15 cellular contexts compared by ENCODE assay signal in genomic region chr17:17758443-17758842, GRCh38.
A peak's percentile ranks its signal among the peaks of the same experiment; 100 is the strongest.
DNase-seq lines count a peak whose midpoint lies in the region; ATAC-seq and TF ChIP-seq lines count a peak whose summit lies in the region.
"Had no signal": no experiment of that assay in that cellular context is flagged by ENCODE, and none has a peak within 500 bp of the region (broad histone marks: within the 10 kb centered on the region; RNA-seq: fewer than 3 reads in every experiment).

No MANE protein-coding gene starts in this region.

- TF ChIP-seq CTCF in CD8-positive, alpha-beta T cell (IDR thresholded peaks at IDR 0.05), result no peak
- no peak for TF ChIP-seq CTCF in endodermal cell (conservative IDR thresholded peaks at IDR 0.05)

- H3K27ac Mint-ChIP-seq in CD8-positive, alpha-beta T cell, result peak overlapping the region; percentile 94
- H3K27ac Mint-ChIP-seq in endodermal cell, result no peak overlapping the region

- H3K9me3 Mint-ChIP-seq in CD8-positive, alpha-beta T cell, result no peaks in the 10 kb centered on the region
- H3K9me3 Mint-ChIP-seq in endodermal cell, result no peaks in the 10 kb centered on the region

- H3K4me1 Mint-ChIP-seq in CD8-positive, alpha-beta T cell (ENCODE audit: low read depth), result peaks cover 67% of the 10 kb centered on the region
- H3K4me1 Mint-ChIP-seq in endodermal cell, result peaks cover 3% of the 10 kb centered on the region

- CTCF ChIA-PET in CD8-positive, alpha-beta T cell (lab: Charles Lee), result interaction anchor here (0.7 to 2.5 kb wide), 8 partner anchors 11 to 103 kb away, joined by 3 to 10 read pairs (median 4); no protein-coding TSS in a partner anchor

- no peaks in the 10 kb centered on the region for H3K27me3 Mint-ChIP-seq in CD8-positive, alpha-beta T cell (ENCODE audit: low read depth)
- H3K27me3 Mint-ChIP-seq in endodermal cell (ENCODE audit: insufficient read depth), result no peaks in the 10 kb centered on the region

- no peak for ATAC-seq in CD8-positive, alpha-beta T cell
- ATAC-seq in HG02642 (IDR thresholded peaks at IDR 0.05; ENCODE audit: poor library complexity, unreplicated experiment), result no peak

- POLR2A ChIA-PET in CD8-positive, alpha-beta T cell (lab: Charles Lee), result interaction anchor here (0.6 to 2.3 kb wide), 4 partner anchors 26 to 79 kb away, joined by 3 to 6 read pairs (median 3); no protein-coding TSS in a partner anchor

- H3K27me3 ChIP-seq in CD8-positive, alpha-beta T cell (ENCODE audit: insufficient read depth, low read length), result no peaks in the 10 kb centered on the region
- H3K27me3 ChIP-seq in endodermal cell (ENCODE audit: control insufficient read depth, insufficient read depth, low read length, poor library complexity, severe bottlenecking) (no peaks in the 10 kb centered on the region), SJCRH30 (no peaks in the 10 kb centered on the region)
- H3K27me3 ChIP-seq: MG63, sigmoid colon, testis had no signal

- H3K4me3 Mint-ChIP-seq in CD8-positive, alpha-beta T cell, result peak overlapping the region; percentile 32
- H3K4me3 Mint-ChIP-seq in endodermal cell, result no peak overlapping the region

- H3K4me1 ChIP-seq in CD8-positive, alpha-beta T cell (ENCODE audit: insufficient read depth, low read length), result peaks cover 56% of the 10 kb centered on the region
- H3K4me1 ChIP-seq in endodermal cell (ENCODE audit: control insufficient read depth, insufficient read depth, low read length), result no peaks in the 10 kb centered on the region
- peaks cover 8% of the 10 kb centered on the region for H3K4me1 ChIP-seq in SJCRH30

- no peak for DNase-seq in CD8-positive, alpha-beta T cell
- peak; percentile 90 for DNase-seq in NCI-H748 (lab: John Stamatoyannopoulos, UW; ENCODE audit: unreplicated experiment)
- DNase-seq in endodermal cell, result no peak
- DNase-seq in SJCRH30, result no peak
- DNase-seq in T-helper 2 cell, result no peak
- no peak for DNase-seq in iPS-NIHi11 (ENCODE audit: low spot score)
- DNase-seq: activated CD8-positive, alpha-beta memory T cell treated with anti-CD3 and anti-CD28 coated beads, Interleukin-2, amount 50 U/mL, for 48 hours; anterior cingulate cortex; foreskin fibroblast; MG63; sigmoid colon; testis had no signal

- peak overlapping the region; percentile 54 for H3K27ac ChIP-seq in CD8-positive, alpha-beta T cell (ENCODE audit: low read depth, low read length)
- H3K27ac ChIP-seq in KOPT-K1 (ENCODE audit: low read depth, low read length, poor library complexity, severe bottlenecking) (peak overlapping the region; percentile 96), endodermal cell (ENCODE audit: low read depth, low read length) (peak overlapping the region; percentile 41), SJCRH30 (no peak overlapping the region)
- H3K27ac ChIP-seq: C4-2B, testis had no signal

- H3K36me3 Mint-ChIP-seq in CD8-positive, alpha-beta T cell, result peaks cover 7% of the 10 kb centered on the region
- H3K36me3 Mint-ChIP-seq in endodermal cell (ENCODE audit: low read depth), result peaks cover under 1% of the 10 kb centered on the region

- no peaks in the 10 kb centered on the region for H3K36me3 ChIP-seq in CD8-positive, alpha-beta T cell (ENCODE audit: insufficient read depth, low read length)
- H3K36me3 ChIP-seq in KOPT-K1 (ENCODE audit: insufficient read depth, low read length), result peaks cover 9% of the 10 kb centered on the region; the same call in 1 of the 2 replicates
- peaks cover 33% of the 10 kb centered on the region for H3K36me3 ChIP-seq in endodermal cell (ENCODE audit: control insufficient read depth, insufficient read depth, low read length)
- H3K36me3 ChIP-seq in SJCRH30, result no peaks in the 10 kb centered on the region
- H3K36me3 ChIP-seq: MG63, sigmoid colon had no signal

- peak overlapping the region; percentile 44 for H3K4me3 ChIP-seq in CD8-positive, alpha-beta T cell (ENCODE audit: low read depth, low read length)
- H3K4me3 ChIP-seq in endodermal cell (ENCODE audit: low read length) (no peak overlapping the region), SJCRH30 (no peak overlapping the region)
- H3K4me3 ChIP-seq: MG63, sigmoid colon, testis had no signal

- 91 to 94% methylated on average over 12 to 13 of the region's 13 CpGs for WGBS in endodermal cell (ENCODE audit: insufficient coverage in 1 of 2, insufficient read length in 1 of 2), 2 experiments

- intact Hi-C loops in CD8-positive, alpha-beta T cell (cut with DNase I, micrococcal nuclease), result no loop called here

- no peak overlapping the region for H3K9ac ChIP-seq in endodermal cell (ENCODE audit: extremely low read depth, low read length, poor library complexity, severe bottlenecking)

- no peaks in the 10 kb centered on the region for H3K9me3 ChIP-seq in CD8-positive, alpha-beta T cell (ENCODE audit: low read length)
- no peaks in the 10 kb centered on the region for H3K9me3 ChIP-seq in KOPT-K1 (ENCODE audit: insufficient read depth, low read length, poor library complexity, severe bottlenecking)
- H3K9me3 ChIP-seq in endodermal cell (ENCODE audit: control insufficient read depth, low read length), result no peaks in the 10 kb centered on the region
- no peaks in the 10 kb centered on the region for H3K9me3 ChIP-seq in SJCRH30 (replicated peaks)
- H3K9me3 ChIP-seq: MG63, sigmoid colon, testis had no signal
